In genomic region chr1:231315887-231316286, GRCh38 we compare ENCODE assay signal across 8 cellular contexts. TPM values are rescaled to one million over a fixed set of nuclear protein-coding genes. Genes with fewer than 3 reads are reported as not detected.
A peak's percentile ranks its signal among the peaks of the same experiment; 100 is the strongest.
DNase-seq lines count a peak whose midpoint lies in the region; ATAC-seq lines count a peak whose summit lies in the region.

No MANE protein-coding gene starts in this region.

- peak; percentile 61 for ATAC-seq in left ventricle myocardium superior

- DNase-seq in DMS 273 (lab: John Stamatoyannopoulos, UW; ENCODE audit: unreplicated experiment) (peak; percentile 79), DMS 273 treated with DMSO at 0.1 percent for 48 hours (lab: John Stamatoyannopoulos, UW) (no peak), H7 (peak; percentile 80), NCI-H1694 (lab: John Stamatoyannopoulos, UW) (peak; percentile 16), left ventricle myocardium superior (peak; percentile 49), NCI-H510A treated with DMSO at 0.1 percent for 48 hours (lab: John Stamatoyannopoulos, UW) (no peak)
- peak; percentile 48 for DNase-seq in activated T-cell treated with anti-CD3 and anti-CD28 coated beads, Interleukin-2, amount 50 U/mL, for 1 hour
- DNase-seq in stimulated activated CD4-positive, alpha-beta T cell treated with anti-CD3 and anti-CD28 coated beads, Interleukin-4, amount 100 ng/mL, for 24 hours: peak; percentile 27

- H3K36me3 ChIP-seq in H7 (replicated peaks; ENCODE audit: control insufficient read depth, insufficient read depth, low read length): no peaks in the 10 kb centered on the region

- intact Hi-C loops in left ventricle myocardium superior (cut with micrococcal nuclease): no loop called here

- no peak overlapping the region for H3K4me3 ChIP-seq in H7 (ENCODE audit: insufficient read depth, low read depth, low read length)

- no peaks in the 10 kb centered on the region for H3K27me3 ChIP-seq in H7 (ENCODE audit: control insufficient read depth, insufficient read depth, low read length)

RNA-seq across cellular contexts. Expression of gene EXOC8, which starts 21.8 kb away (rescaled TPM):
- 10.6 and 13.7 TPM in 2 replicates for total RNA-seq in H7 (2014; rRNA removed; shearing (Covaris generic))
- 11.1 TPM for total RNA-seq in left ventricle myocardium superior

RNA-seq across cellular contexts. Expression of gene SPRTN, which starts 22.2 kb away (rescaled TPM):
- total RNA-seq in H7 (2014; rRNA removed; shearing (Covaris generic)): 12.2 and 14.9 TPM in 2 replicates
- 6.6 TPM for total RNA-seq in left ventricle myocardium superior

Comparison
In these comparisons a context has a peak if more than half of its experiments do, and no peak if none do; other contexts are left out.
1. DNase-seq: peak in DMS 273 (single experiment), H7 (single experiment), NCI-H1694 (single experiment), activated T-cell treated with anti-CD3 and anti-CD28 coated beads, Interleukin-2, amount 50 U/mL, for 1 hour (single experiment), left ventricle myocardium superior (single experiment) and stimulated activated CD4-positive, alpha-beta T cell treated with anti-CD3 and anti-CD28 coated beads, Interleukin-4, amount 100 ng/mL, for 24 hours (single experiment); none in DMS 273 treated with DMSO at 0.1 percent for 48 hours (single experiment) and NCI-H510A treated with DMSO at 0.1 percent for 48 hours (single experiment).